Comparison of ENCODE assay signal across 19 cellular contexts in genomic region chr4:157225096-157225495, GRCh38. TPM values are rescaled to one million over a fixed set of nuclear protein-coding genes. Genes with fewer than 3 reads are reported as not detected.
DNase-seq lines count a peak whose midpoint lies in the region; ATAC-seq and TF ChIP-seq lines count a peak whose summit lies in the region.
"Had no signal": no experiment of that assay in that cellular context is flagged by ENCODE, and none has a peak within 500 bp of the region (broad histone marks: within the 10 kb centered on the region; RNA-seq: fewer than 3 reads in every experiment).

No MANE protein-coding gene starts in this region.

- no peak overlapping the region for H3K4me3 ChIP-seq in mammary epithelial cell (replicated peaks in 1 of 3; ENCODE audit: insufficient read depth in 1 of 3, low read depth in 2 of 3, low read length in 3 of 3)
- no peak overlapping the region for H3K4me3 ChIP-seq in upper lobe of right lung
- H3K4me3 ChIP-seq: BLaER1, GM23248, K562 had no signal

- no TSS peak for BruUV-seq in mammary epithelial cell (replicated peaks; lab: Mats Ljungman, UMichigan)

- no peaks in the 10 kb centered on the region for H3K79me2 ChIP-seq in mammary epithelial cell (ENCODE audit: insufficient read depth, low read length)

- no peaks in the 10 kb centered on the region for H4K20me1 ChIP-seq in mammary epithelial cell (ENCODE audit: insufficient read depth, low read length)
- H4K20me1 ChIP-seq: BLaER1 had no signal

- peaks cover 28% of the 10 kb centered on the region for H3K27me3 ChIP-seq in mammary epithelial cell (ENCODE audit: insufficient read depth, low read length)
- peaks cover 30% of the 10 kb centered on the region for H3K27me3 ChIP-seq in upper lobe of right lung
- H3K27me3 ChIP-seq: BLaER1 had no signal

- H3K4me1 ChIP-seq in mammary epithelial cell (ENCODE audit: insufficient read depth, low read length) (peaks cover 17% of the 10 kb centered on the region), upper lobe of right lung (peaks cover 3% of the 10 kb centered on the region)
- H3K4me1 ChIP-seq: BLaER1 had no signal

- CTCF ChIA-PET in mammary epithelial cell (lab: Charles Lee; ENCODE audit: low non-redundant PET) = no interaction called here

- H3K9ac ChIP-seq in mammary epithelial cell (ENCODE audit: insufficient read depth, low read length) = no peak overlapping the region
- H3K9ac ChIP-seq: BLaER1, GM23248 had no signal

- H2AFZ ChIP-seq in mammary epithelial cell (ENCODE audit: low read depth, low read length) = no peak overlapping the region
- H2AFZ ChIP-seq: GM23248 had no signal

- TF ChIP-seq CTCF in mammary epithelial cell (conservative IDR thresholded peaks at IDR 0.05 in 1 of 2, IDR thresholded peaks at IDR 0.05 in 1 of 2; ENCODE audit: extremely low read depth in 1 of 2, insufficient read depth in 1 of 2, low read depth in 1 of 2, low read length in 2 of 2) (no peak), upper lobe of right lung (IDR thresholded peaks at IDR 0.05) (no peak)

- dilution Hi-C loops in mammary epithelial cell (cut with HindIII; ENCODE audit: low sequenced_read_pairs) = no loop called here

- no peak for ATAC-seq in upper lobe of right lung
- ATAC-seq: CD8-positive, alpha-beta T cell; K562; SK-N-SH treated with all-trans-retinoic acid at 6 μM for 48 hours had no signal

- H3K27ac ChIP-seq in angular gyrus (ENCODE audit: low read depth, low read length) (peak overlapping the region; percentile 45), mammary epithelial cell (ENCODE audit: insufficient read depth, low read depth, low read length) (no peak overlapping the region), upper lobe of right lung (no peak overlapping the region)
- H3K27ac ChIP-seq: BLaER1, GM23248 had no signal

- in situ Hi-C loops in mammary epithelial cell (cut with MboI; ENCODE audit: low sequenced_read_pairs in 2 of 2) = loop anchor here in 1 of 2 donors (10.0 kb wide), 1 partner anchor 750 kb away; no protein-coding TSS in a partner anchor

- H3K36me3 ChIP-seq in mammary epithelial cell (ENCODE audit: insufficient read depth, low read length) = no peaks in the 10 kb centered on the region
- H3K36me3 ChIP-seq in upper lobe of right lung = no peaks in the 10 kb centered on the region
- H3K36me3 ChIP-seq: BLaER1 had no signal

- peak; percentile 14 for DNase-seq in NCI-H2029 treated with DMSO at 0.1 percent for 48 hours (lab: John Stamatoyannopoulos, UW)
- no peak for DNase-seq in NCI-H2029 (lab: John Stamatoyannopoulos, UW)
- DNase-seq in globus pallidus (ENCODE audit: low spot score) = peak; percentile 26
- peak; percentile 69 for DNase-seq in superior temporal gyrus (ENCODE audit: extremely low spot score)
- no peak for DNase-seq in GM19240 (ENCODE audit: insufficient read length, low spot score)
- no peak for DNase-seq in mammary epithelial cell
- no peak for DNase-seq in upper lobe of right lung
- DNase-seq: CD8-positive, alpha-beta T cell; GM23248; HCEC 1CT; MV-4-11; NCI-H510A treated with DMSO at 0.1 percent for 48 hours; Right ventricle myocardium superior had no signal

- 49% methylated on average over 2 of the region's 2 CpGs for WGBS in mammary epithelial cell (ENCODE audit: low coverage, missing lambda C conversion rate)

- intact Hi-C loops in mammary epithelial cell (cut with micrococcal nuclease) (no loop called here), upper lobe of right lung (cut with DNase I) (no loop called here)

- H3K4me2 ChIP-seq in mammary epithelial cell (ENCODE audit: insufficient read depth, low read depth, low read length) = no peak overlapping the region
- H3K4me2 ChIP-seq: BLaER1 had no signal

- no peaks in the 10 kb centered on the region for H3K9me3 ChIP-seq in mammary epithelial cell (replicated peaks; ENCODE audit: insufficient read depth, low read length)
- no peaks in the 10 kb centered on the region for H3K9me3 ChIP-seq in upper lobe of right lung

RNA-seq across cellular contexts. Expression of gene GRIA2, which starts 4.6 kb away (rescaled TPM):
- not detected for total RNA-seq in mammary epithelial cell
- not detected for polyA plus RNA-seq in mammary epithelial cell
- not detected for polyA minus RNA-seq in mammary epithelial cell
- total RNA-seq in upper lobe of right lung = not detected
- total RNA-seq: A172; CD8-positive, alpha-beta T cell; G401; GM23248; K562; Right ventricle myocardium superior had no signal
- polyA plus RNA-seq: GM23248 had no signal

Comparison
In these comparisons a context has a peak if more than half of its experiments do, and no peak if none do; other contexts are left out.
1. DNase-seq: peak in NCI-H2029 treated with DMSO at 0.1 percent for 48 hours (single experiment), globus pallidus (single experiment) and superior temporal gyrus (single experiment); none in NCI-H2029 (single experiment), GM19240 (single experiment), mammary epithelial cell (single experiment) and upper lobe of right lung (single experiment).